In the genomic region with DNA sequence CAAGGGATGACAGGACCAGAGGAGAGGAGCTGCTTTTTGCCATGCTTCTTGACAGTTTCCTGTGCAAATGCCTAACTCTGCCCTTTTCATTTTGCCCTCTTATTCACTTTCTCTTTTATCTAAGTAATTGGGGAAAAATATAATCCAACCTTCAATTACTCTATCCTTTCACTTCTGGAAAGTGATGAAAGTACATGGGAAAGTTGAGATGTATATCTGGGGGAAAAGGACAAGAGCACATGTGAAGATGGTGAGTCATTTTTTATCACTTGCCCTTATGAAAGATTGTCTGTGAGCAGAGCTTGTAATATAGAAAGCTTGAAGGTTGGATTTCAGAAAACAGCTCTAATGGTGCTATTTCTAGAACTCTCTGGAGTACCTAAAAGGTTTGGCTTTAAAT, we compare ENCODE assay signal across 33 cellular contexts.
"Had no signal": no experiment of that assay in that cellular context is flagged by ENCODE, and none has a peak within 500 bp of the region (broad histone marks: within the 10 kb centered on the region; RNA-seq: fewer than 3 reads in every experiment).

No MANE protein-coding gene starts in this region.

- H3K9me3 ChIP-seq: gastrocnemius medialis, heart left ventricle had no signal

- H3K27ac ChIP-seq: brain microvascular endothelial cell, coronary artery, dorsolateral prefrontal cortex, foreskin keratinocyte, gastrocnemius medialis, heart left ventricle, WERI-Rb-1 had no signal

- DNase-seq: activated B cell treated with CpG ODN at 0.5 μM for 24 hours; activated CD4-positive, alpha-beta T cell treated with anti-CD3 and anti-CD28 coated beads for 48 hours; activated CD4-positive, alpha-beta T cell treated with anti-CD3 and anti-CD28 coated beads, Interleukin-2, amount 50 U/mL, for 1 hour; activated CD4-positive, alpha-beta T cell treated with anti-CD3 and anti-CD28 coated beads, Interleukin-2, amount 50 U/mL, for 48 hours; activated CD8-positive, alpha-beta memory T cell treated with anti-CD3 and anti-CD28 coated beads for 24 hours; activated CD8-positive, alpha-beta T cell treated with anti-CD3 and anti-CD28 coated beads for 36 hours; activated gamma-delta T cell; activated naive CD4-positive, alpha-beta T cell; activated naive CD4-positive, alpha-beta T cell treated with anti-CD3 and anti-CD28 coated beads, Interleukin-2, amount 10 ng/mL, durations not matched to agents 7 days and 5 days; activated naive CD8-positive, alpha-beta T cell treated with anti-CD3 and anti-CD28 coated beads, Interleukin-2, amount 10 ng/mL, durations not matched to agents 7 days and 5 days; activated T-cell treated with anti-CD3 and anti-CD28 coated beads, Interleukin-2, amount 50 U/mL, for 4 hours; amniotic stem cell; anterior cingulate cortex; brain microvascular endothelial cell; dorsolateral prefrontal cortex; effector memory CD4-positive, alpha-beta T cell; endodermal cell; foreskin keratinocyte; gastrocnemius medialis; glutamatergic neuron; heart left ventricle; T-helper 17 cell; T1000; WERI-Rb-1 had no signal

- H3K4me3 ChIP-seq: coronary artery, dorsolateral prefrontal cortex, gastrocnemius medialis, heart left ventricle had no signal

- H3K36me3 Mint-ChIP-seq: activated naive CD4-positive, alpha-beta T cell treated with anti-CD3 and anti-CD28 coated beads, Interleukin-2, amount 10 ng/mL, durations not matched to agents 7 days and 5 days; activated naive CD4-positive, alpha-beta T cell treated with anti-CD3 and anti-CD28 coated beads, Interleukin-2, amount 50 U/mL, for 72 hours; activated naive CD8-positive, alpha-beta T cell treated with anti-CD3 and anti-CD28 coated beads, Interleukin-2, amount 10 ng/mL, durations not matched to agents 7 days and 5 days had no signal

- H3K4me1 Mint-ChIP-seq: activated B cell treated with CpG ODN at 0.5 μM for 24 hours; activated naive CD4-positive, alpha-beta T cell treated with anti-CD3 and anti-CD28 coated beads, Interleukin-2, amount 10 ng/mL, durations not matched to agents 7 days and 5 days; activated naive CD8-positive, alpha-beta T cell treated with anti-CD3 and anti-CD28 coated beads, Interleukin-2, amount 10 ng/mL, durations not matched to agents 7 days and 5 days; central memory CD8-positive, alpha-beta T cell; endodermal cell; T-helper 17 cell had no signal

- H3K36me3 ChIP-seq: brain microvascular endothelial cell, gastrocnemius medialis, heart left ventricle, WERI-Rb-1 had no signal

- H3K4me3 Mint-ChIP-seq: activated B cell treated with CpG ODN at 0.5 μM for 24 hours; activated CD8-positive, alpha-beta T cell treated with anti-CD3 and anti-CD28 coated beads for 36 hours; activated naive CD4-positive, alpha-beta T cell treated with anti-CD3 and anti-CD28 coated beads, Interleukin-2, amount 10 ng/mL, durations not matched to agents 7 days and 5 days; activated naive CD8-positive, alpha-beta T cell treated with anti-CD3 and anti-CD28 coated beads, Interleukin-2, amount 10 ng/mL, durations not matched to agents 7 days and 5 days; activated T-cell treated with anti-CD3 and anti-CD28 coated beads, Interleukin-2, amount 50 U/mL, for 4 hours; central memory CD8-positive, alpha-beta T cell; dendritic cell treated with granulocyte-macrophage colony-stimulating factor and Interleukin-4, amounts not matched to agents 40 ng/mL and 50 ng/mL, for 4 days; endodermal cell; T-helper 17 cell; T-helper 2 cell treated with Interferon-gamma antibody and Interleukin-4, amounts not matched to agents 5 μg/mL and 100 μg/mL, for 36 hours had no signal

- ATAC-seq: activated CD4-positive, CD25-positive, alpha-beta regulatory T cell treated with anti-CD3 and anti-CD28 coated beads, Interleukin-2, amount 50 U/mL, for 24 hours; activated CD8-positive, alpha-beta T cell treated with anti-CD3 and anti-CD28 coated beads for 36 hours; activated naive CD4-positive, alpha-beta T cell treated with anti-CD3 and anti-CD28 coated beads, Interleukin-2, amount 50 U/mL, for 72 hours; activated T-cell treated with anti-CD3 and anti-CD28 coated beads, Interleukin-2, amount 50 U/mL, for 4 hours; esophagus mucosa; foreskin keratinocyte; gastrocnemius medialis; heart left ventricle; T-helper 17 cell had no signal

- FAIRE-seq: astrocyte, bronchial epithelial cell had no signal

- H3K27me3 Mint-ChIP-seq: activated B cell treated with CpG ODN at 0.5 μM for 24 hours; activated CD8-positive, alpha-beta T cell treated with anti-CD3 and anti-CD28 coated beads for 36 hours; activated naive CD4-positive, alpha-beta T cell treated with anti-CD3 and anti-CD28 coated beads, Interleukin-2, amount 10 ng/mL, durations not matched to agents 7 days and 5 days; activated naive CD8-positive, alpha-beta T cell treated with anti-CD3 and anti-CD28 coated beads, Interleukin-2, amount 10 ng/mL, durations not matched to agents 7 days and 5 days; central memory CD8-positive, alpha-beta T cell; dendritic cell treated with granulocyte-macrophage colony-stimulating factor and Interleukin-4, amounts not matched to agents 40 ng/mL and 50 ng/mL, for 4 days; T-helper 17 cell had no signal

- H3K9me3 Mint-ChIP-seq: endodermal cell had no signal

- H3K27me3 ChIP-seq: brain microvascular endothelial cell, dorsolateral prefrontal cortex, foreskin keratinocyte, gastrocnemius medialis, heart left ventricle had no signal

- H3K4me1 ChIP-seq: foreskin keratinocyte, gastrocnemius medialis, heart left ventricle had no signal

- H3K27ac Mint-ChIP-seq: activated B cell treated with CpG ODN at 0.5 μM for 24 hours; activated CD8-positive, alpha-beta T cell treated with anti-CD3 and anti-CD28 coated beads for 36 hours; activated naive CD4-positive, alpha-beta T cell treated with anti-CD3 and anti-CD28 coated beads, Interleukin-2, amount 10 ng/mL, durations not matched to agents 7 days and 5 days; activated naive CD4-positive, alpha-beta T cell treated with anti-CD3 and anti-CD28 coated beads, Interleukin-2, amount 50 U/mL, for 72 hours; activated naive CD8-positive, alpha-beta T cell treated with anti-CD3 and anti-CD28 coated beads, Interleukin-2, amount 10 ng/mL, durations not matched to agents 7 days and 5 days; dendritic cell treated with granulocyte-macrophage colony-stimulating factor and Interleukin-4, amounts not matched to agents 40 ng/mL and 50 ng/mL, for 4 days; endodermal cell; T-helper 17 cell; T-helper 2 cell treated with Interferon-gamma antibody and Interleukin-4, amounts not matched to agents 5 μg/mL and 100 μg/mL, for 36 hours had no signal
